In genomic region chr1:156096640-156097391, GRCh38 we compare ENCODE assay signal across 8 cellular contexts. TPM values are rescaled to one million over a fixed set of nuclear protein-coding genes. Genes with fewer than 3 reads are reported as not detected.
A peak's percentile ranks its signal among the peaks of the same experiment; 100 is the strongest.
DNase-seq lines count a peak whose midpoint lies in the region; ATAC-seq and TF ChIP-seq lines count a peak whose summit lies in the region.

No MANE protein-coding gene starts in this region.

- no peaks in the 10 kb centered on the region for H3K9me3 Mint-ChIP-seq in activated CD4-positive, alpha-beta T cell treated with anti-CD3 and anti-CD28 coated beads, Interleukin-2, amount 10 ng/mL, durations not matched to agents 7 days and 5 days

- peaks cover 44% of the 10 kb centered on the region for H3K4me1 Mint-ChIP-seq in activated CD4-positive, alpha-beta T cell treated with anti-CD3 and anti-CD28 coated beads, Interleukin-2, amount 10 ng/mL, durations not matched to agents 7 days and 5 days

- peaks cover 20% of the 10 kb centered on the region for H3K27me3 Mint-ChIP-seq in activated CD4-positive, alpha-beta T cell treated with anti-CD3 and anti-CD28 coated beads, Interleukin-2, amount 10 ng/mL, durations not matched to agents 7 days and 5 days

- H3K4me3 ChIP-seq in AG10803 (ENCODE audit: low read length) (no peak overlapping the region), colonic mucosa (no peak overlapping the region), right lobe of liver (no peak overlapping the region)

- peak overlapping the region; percentile 48 for H3K27ac ChIP-seq in colonic mucosa
- no peak overlapping the region for H3K27ac ChIP-seq in right lobe of liver

- CTCF ChIA-PET in activated CD4-positive, alpha-beta T cell treated with anti-CD3 and anti-CD28 coated beads, Interleukin-2, amount 10 ng/mL, durations not matched to agents 7 days and 5 days (lab: Charles Lee): interaction anchor here (0.7 to 26.9 kb wide), 27 partner anchors 9 to 349 kb away, joined by 3 to 645 read pairs (median 5); partner anchors contain the start of genes KHDC4, LMNA and PAQR6

- H3K4me1 ChIP-seq in colonic mucosa: peaks cover 8% of the 10 kb centered on the region
- H3K4me1 ChIP-seq in right lobe of liver: peaks cover 0 to 7% (median under 1%) of the 10 kb centered on the region in 4 donors

- H3K4me3 Mint-ChIP-seq in activated CD4-positive, alpha-beta T cell treated with anti-CD3 and anti-CD28 coated beads, Interleukin-2, amount 10 ng/mL, durations not matched to agents 7 days and 5 days: peak overlapping the region; percentile 44

- H3K27me3 ChIP-seq in colonic mucosa (no peaks in the 10 kb centered on the region), right lobe of liver (no peaks in the 10 kb centered on the region)

- peak overlapping the region in 1 of 2 donors; percentile 41 for H3K9ac ChIP-seq in colonic mucosa (ENCODE audit: low read depth in 2 of 2, low read length in 2 of 2)

- ATAC-seq in GM19023 (IDR thresholded peaks at IDR 0.05; ENCODE audit: unreplicated experiment): peak; percentile 64
- ATAC-seq in HG03280 (IDR thresholded peaks at IDR 0.05; ENCODE audit: unreplicated experiment): peak; percentile 66
- ATAC-seq in right lobe of liver: peak; percentile 96 to 99 (median 98)

- H3K36me3 ChIP-seq in colonic mucosa (no peaks in the 10 kb centered on the region), right lobe of liver (no peaks in the 10 kb centered on the region)

- peak; percentile 81 for DNase-seq in AG10803 (ENCODE audit: low read depth)
- DNase-seq in NCI-H460 (ENCODE audit: extremely low read depth, low read depth): peak; percentile 91
- peak; percentile 88 for DNase-seq in activated CD4-positive, alpha-beta T cell treated with anti-CD3 and anti-CD28 coated beads, Interleukin-2, amount 10 ng/mL, durations not matched to agents 7 days and 5 days
- DNase-seq in colonic mucosa: peak; percentile 95
- DNase-seq in right lobe of liver: peak; percentile 87 to 88 (median 87)
- DNase-seq in stimulated activated CD4-positive, alpha-beta T cell treated with anti-CD3 and anti-CD28 coated beads, Interleukin-4, amount 100 ng/mL, for 48 hours (ENCODE audit: low read depth in 2 of 2): peak; percentile 83 to 91

- 10% methylated on average over 6 of the region's 14 CpGs for WGBS in right lobe of liver (ENCODE audit: insufficient coverage, low coverage, low lambda C conversion rate, missing lambda C conversion rate)

- intact Hi-C loops in colonic mucosa (cut with DNase I) (loop anchor here (2.0 kb wide), 1 partner anchor 32 kb away; no protein-coding TSS in a partner anchor), right lobe of liver (cut with DNase I) (loop anchor here (2.0 to 5.0 kb wide), 2 partner anchors 30 to 35 kb away; no protein-coding TSS in a partner anchor)

- peak overlapping the region; percentile 72 for H3K27ac Mint-ChIP-seq in activated CD4-positive, alpha-beta T cell treated with anti-CD3 and anti-CD28 coated beads, Interleukin-2, amount 10 ng/mL, durations not matched to agents 7 days and 5 days

- TF ChIP-seq CTCF in AG10803 (conservative IDR thresholded peaks at IDR 0.05; ENCODE audit: low read length): peak; percentile 97
- peak; percentile 89 for TF ChIP-seq CTCF in colonic mucosa (IDR thresholded peaks at IDR 0.05)
- TF ChIP-seq CTCF in right lobe of liver (IDR thresholded peaks at IDR 0.05): peak; percentile 93 to 98 (median 98)

- POLR2A ChIA-PET in activated CD4-positive, alpha-beta T cell treated with anti-CD3 and anti-CD28 coated beads, Interleukin-2, amount 10 ng/mL, durations not matched to agents 7 days and 5 days (lab: Charles Lee): interaction anchor here (1.4 kb wide), 1 partner anchor 31 kb away, joined by 11 read pairs; no protein-coding TSS in a partner anchor

- no peaks in the 10 kb centered on the region for H3K36me3 Mint-ChIP-seq in activated CD4-positive, alpha-beta T cell treated with anti-CD3 and anti-CD28 coated beads, Interleukin-2, amount 10 ng/mL, durations not matched to agents 7 days and 5 days (ENCODE audit: low read depth)

- no peak for TF ChIP-seq POLR2A in right lobe of liver (IDR thresholded peaks at IDR 0.05)

- H3K9me3 ChIP-seq in colonic mucosa: no peaks in the 10 kb centered on the region
- H3K9me3 ChIP-seq in right lobe of liver: no peaks in the 10 kb centered on the region

RNA-seq across cellular contexts. Expression of gene MEX3A, which starts 14.6 kb away (rescaled TPM):
- 2.8 and 3.0 TPM in 2 replicates for total RNA-seq in NCI-H460 (2014; rRNA removed; shearing (Covaris generic))
- 1.5 and 1.8 TPM in 2 replicates for polyA plus RNA-seq in NCI-H460 (2014; cell fraction: nucleus; rRNA removed)
- total RNA-seq in activated CD4-positive, alpha-beta T cell treated with anti-CD3 and anti-CD28 coated beads, Interleukin-2, amount 10 ng/mL, durations not matched to agents 7 days and 5 days: under 1 TPM; 0.02 to 0.05 TPM
- total RNA-seq in colonic mucosa (1 to 10 TPM; 1.6 to 3.7 TPM), right lobe of liver (1 to 10 TPM in 1 of 6 experiments, under 1 TPM in 5; 0.35 to 1.4 (median 0.83) TPM)

RNA-seq across cellular contexts. Expression of gene LMNA, which starts 17.7 kb away (rescaled TPM):
- total RNA-seq in NCI-H460 (2014; rRNA removed; shearing (Covaris generic)): 315 and 336 TPM in 2 replicates
- 740 and 920 TPM in 2 replicates for polyA plus RNA-seq in NCI-H460 (2014; cell fraction: nucleus; rRNA removed)
- 10 to 100 TPM; 38.3 to 43.5 TPM for total RNA-seq in activated CD4-positive, alpha-beta T cell treated with anti-CD3 and anti-CD28 coated beads, Interleukin-2, amount 10 ng/mL, durations not matched to agents 7 days and 5 days
- total RNA-seq in colonic mucosa (100 to 1,000 TPM; 414 to 610 TPM), right lobe of liver (100 to 1,000 TPM in 3 of 6 experiments, 10 to 100 TPM in 3; 79.4 to 129 (median 98.8) TPM)

RNA-seq across cellular contexts. Expression of gene RAB25, which starts 35.9 kb away (rescaled TPM):
- not detected in 2 replicates for total RNA-seq in NCI-H460 (2014; rRNA removed; shearing (Covaris generic))
- not detected in 2 replicates for polyA plus RNA-seq in NCI-H460 (2014; cell fraction: nucleus; rRNA removed)
- under 1 TPM in 1 of 2 experiments, not detected in 1; 0.50 TPM for total RNA-seq in activated CD4-positive, alpha-beta T cell treated with anti-CD3 and anti-CD28 coated beads, Interleukin-2, amount 10 ng/mL, durations not matched to agents 7 days and 5 days
- total RNA-seq in colonic mucosa (100 to 1,000 TPM; 213 TPM), right lobe of liver (1 to 10 TPM in 2 of 6 experiments, under 1 TPM in 4; 0.40 to 3.2 (median 0.77) TPM)

RNA-seq across cellular contexts. Expression of gene LAMTOR2, which starts 42.2 kb away (rescaled TPM):
- total RNA-seq in NCI-H460 (2014; rRNA removed; shearing (Covaris generic)): 93.6 and 97.6 TPM in 2 replicates
- polyA plus RNA-seq in NCI-H460 (2014; cell fraction: nucleus; rRNA removed): 64.9 and 67.9 TPM in 2 replicates
- total RNA-seq in activated CD4-positive, alpha-beta T cell treated with anti-CD3 and anti-CD28 coated beads, Interleukin-2, amount 10 ng/mL, durations not matched to agents 7 days and 5 days: 10 to 100 TPM; 41.3 to 61.0 TPM
- total RNA-seq in colonic mucosa (10 to 100 TPM; 69.4 to 83.9 TPM), right lobe of liver (10 to 100 TPM; 49.4 to 71.0 (median 60.3) TPM)

RNA-seq across cellular contexts. Expression of gene UBQLN4, which starts 43.2 kb away (rescaled TPM):
- total RNA-seq in NCI-H460 (2014; rRNA removed; shearing (Covaris generic)): 44.6 and 45.5 TPM in 2 replicates
- 53.2 and 61.7 TPM in 2 replicates for polyA plus RNA-seq in NCI-H460 (2014; cell fraction: nucleus; rRNA removed)
- 10 to 100 TPM; 30.8 to 34.0 TPM for total RNA-seq in activated CD4-positive, alpha-beta T cell treated with anti-CD3 and anti-CD28 coated beads, Interleukin-2, amount 10 ng/mL, durations not matched to agents 7 days and 5 days
- total RNA-seq in colonic mucosa (10 to 100 TPM; 23.2 to 43.4 TPM), right lobe of liver (10 to 100 TPM; 19.0 to 25.5 (median 21.0) TPM)

Comparison
In these comparisons a context has a peak if more than half of its experiments do, and no peak if none do; other contexts are left out.
1. RNA of gene RAB25, which starts 35.9 kb away (total RNA-seq): 213 TPM in colonic mucosa; 0.40 to 3.2 TPM in right lobe of liver, 0.50 TPM in activated CD4-positive, alpha-beta T cell treated with anti-CD3 and anti-CD28 coated beads, Interleukin-2, amount 10 ng/mL, durations not matched to agents 7 days and 5 days and not detected in NCI-H460; every median in the first group is over 10 times any median in the second.
2. Peak in every context shown above with its lines, with median percentiles within 50 percentile points of each other: DNase-seq, CTCF ChIP-seq and ATAC-seq.